In the genomic region with DNA sequence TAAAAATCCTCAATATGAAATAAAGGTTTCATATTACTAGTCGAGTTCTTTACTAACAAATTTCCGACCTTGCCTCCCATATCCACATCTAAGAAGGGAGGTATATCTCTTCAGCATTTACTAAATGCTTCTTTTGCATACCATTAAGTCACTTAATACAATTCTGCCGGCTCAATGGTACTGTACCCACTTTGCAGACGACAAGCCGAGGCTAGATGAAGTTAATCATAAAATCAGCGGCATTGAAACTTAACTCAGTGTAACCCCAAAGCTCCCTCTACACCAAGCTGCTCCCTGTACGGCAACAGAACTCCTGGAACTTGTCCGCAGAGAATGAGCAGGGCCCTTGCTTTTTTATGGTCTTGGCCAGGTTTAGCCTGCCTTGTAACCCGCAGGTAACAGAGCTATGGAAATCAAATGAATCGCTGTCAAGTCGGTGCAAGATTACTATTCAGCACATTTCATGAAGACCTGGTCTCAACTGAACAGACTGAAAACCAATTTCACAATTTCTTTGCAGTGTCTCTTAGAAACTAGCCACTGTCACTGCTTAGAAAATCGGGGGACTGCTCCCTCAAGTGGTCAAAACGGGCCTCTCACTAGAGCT, we compare ENCODE assay signal across 1 cellular context.
TF ChIP-seq lines count a peak whose summit lies in the region.

No MANE protein-coding gene starts in this region.

TF ChIP-seq in K562, 482 proteins besides CTCF, POLR2A, EP300 and RAD21 (continued from another document and continues in another):
- no peak for TF ChIP-seq SMAD3 (CRISPR knock-in tag; conservative IDR thresholded peaks at IDR 0.05)
- TF ChIP-seq ZC3H11A (IDR thresholded peaks at IDR 0.05; ENCODE audit: low read depth, low read length) = 0 out of 2 replicates have a peak, but pooled peaks have one; percentile 88
- TF ChIP-seq CC2D1A (IDR thresholded peaks at IDR 0.05) = no peak; the same call in 1 of the 2 replicates
- TF ChIP-seq ZNF197 (CRISPR knock-in tag; IDR thresholded peaks at IDR 0.05; ENCODE audit: low read depth) = no peak; the same call in 1 of the 2 replicates
- no peak for TF ChIP-seq PTTG1 (tag; IDR thresholded peaks at IDR 0.05; ENCODE audit: low read depth)
- no peak for TF ChIP-seq BHLHE40 (IDR thresholded peaks at IDR 0.05; ENCODE audit: low read length)
- no peak for TF ChIP-seq ZFPM2 (CRISPR knock-in tag; IDR thresholded peaks at IDR 0.05)
- no peak for TF ChIP-seq ZNF76 (CRISPR knock-in tag; IDR thresholded peaks at IDR 0.05; ENCODE audit: borderline replicate concordance)
- no peak for TF ChIP-seq SRF (CRISPR knock-in tag; IDR thresholded peaks at IDR 0.05)
- TF ChIP-seq ZKSCAN8 (CRISPR knock-in tag; IDR thresholded peaks at IDR 0.05) = no peak
- TF ChIP-seq SREBF2 (CRISPR knock-in tag; IDR thresholded peaks at IDR 0.05) = no peak
- TF ChIP-seq MEF2A (IDR thresholded peaks at IDR 0.05; ENCODE audit: control insufficient read depth, low read depth, low read length) = no peak
- TF ChIP-seq POLR2B (IDR thresholded peaks at IDR 0.05; ENCODE audit: low read depth, partially characterized antibody) = no peak
- no peak for TF ChIP-seq KHSRP (IDR thresholded peaks at IDR 0.05)
- no peak for TF ChIP-seq L3MBTL2 (IDR thresholded peaks at IDR 0.05)
- TF ChIP-seq TAF1 (IDR thresholded peaks at IDR 0.05; ENCODE audit: control insufficient read depth, extremely low read depth, insufficient read depth, low read length, severe bottlenecking) = no peak
- no peak for TF ChIP-seq THAP7 (CRISPR knock-in tag; IDR thresholded peaks at IDR 0.05)
- TF ChIP-seq FOXA1 (IDR thresholded peaks at IDR 0.05; ENCODE audit: borderline replicate concordance) = no peak
- TF ChIP-seq DACH1 (IDR thresholded peaks at IDR 0.05; ENCODE audit: partially characterized antibody) = no peak
- TF ChIP-seq ZNF12 (CRISPR knock-in tag; IDR thresholded peaks at IDR 0.05) = no peak
- TF ChIP-seq MEIS2 (IDR thresholded peaks at IDR 0.05; ENCODE audit: partially characterized antibody) = no peak
- no peak for TF ChIP-seq ZNF217 (CRISPR knock-in tag; IDR thresholded peaks at IDR 0.05)
- no peak for TF ChIP-seq PRPF4 (IDR thresholded peaks at IDR 0.05; ENCODE audit: insufficient read depth, low read depth, low read length, poor library complexity, severe bottlenecking)
- no peak for TF ChIP-seq IRF2 (CRISPR knock-in tag; IDR thresholded peaks at IDR 0.05)
- TF ChIP-seq TEAD1 (CRISPR knock-in tag; IDR thresholded peaks at IDR 0.05) = no peak; a peak in 1 of 4 replicates
- no peak for TF ChIP-seq PCBP2 (IDR thresholded peaks at IDR 0.05; ENCODE audit: low read depth, low read length, poor library complexity, severe bottlenecking)
- no peak for TF ChIP-seq ZNF23 (CRISPR knock-in tag; IDR thresholded peaks at IDR 0.05)
- TF ChIP-seq STAT5B (CRISPR knock-in tag; IDR thresholded peaks at IDR 0.05) = no peak
- TF ChIP-seq, protein P1, sequence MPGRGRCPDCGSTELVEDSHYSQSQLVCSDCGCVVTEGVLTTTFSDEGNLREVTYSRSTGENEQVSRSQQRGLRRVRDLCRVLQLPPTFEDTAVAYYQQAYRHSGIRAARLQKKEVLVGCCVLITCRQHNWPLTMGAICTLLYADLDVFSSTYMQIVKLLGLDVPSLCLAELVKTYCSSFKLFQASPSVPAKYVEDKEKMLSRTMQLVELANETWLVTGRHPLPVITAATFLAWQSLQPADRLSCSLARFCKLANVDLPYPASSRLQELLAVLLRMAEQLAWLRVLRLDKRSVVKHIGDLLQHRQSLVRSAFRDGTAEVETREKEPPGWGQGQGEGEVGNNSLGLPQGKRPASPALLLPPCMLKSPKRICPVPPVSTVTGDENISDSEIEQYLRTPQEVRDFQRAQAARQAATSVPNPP (IDR thresholded peaks at IDR 0.05; ENCODE audit: borderline replicate concordance, insufficient read depth, insufficient read length) = no peak
- no peak for TF ChIP-seq ZNF445 (CRISPR knock-in tag; IDR thresholded peaks at IDR 0.05; ENCODE audit: low read depth)
- TF ChIP-seq TFE3 (CRISPR knock-in tag; IDR thresholded peaks at IDR 0.05) = no peak
- no peak for TF ChIP-seq CBX1 (IDR thresholded peaks at IDR 0.05; ENCODE audit: low read depth)
- TF ChIP-seq U2AF2 (optimal IDR thresholded peaks at IDR 0.05; ENCODE audit: low read depth, low read length) = no peak
- no peak for TF ChIP-seq FOSL1 (tag; conservative IDR thresholded peaks at IDR 0.05)
- TF ChIP-seq NRF1 (conservative IDR thresholded peaks at IDR 0.05 in 1 of 2, IDR thresholded peaks at IDR 0.05 in 1 of 2) = no peak
- no peak for TF ChIP-seq CREB3 (tag; conservative IDR thresholded peaks at IDR 0.05; ENCODE audit: low read depth)
- no peak for TF ChIP-seq ZNF232 (CRISPR knock-in tag; IDR thresholded peaks at IDR 0.05)
- no peak for TF ChIP-seq PTRF (tag; IDR thresholded peaks at IDR 0.05)
- TF ChIP-seq ZNF134 (CRISPR knock-in tag; conservative IDR thresholded peaks at IDR 0.05) = no peak
- no peak for TF ChIP-seq ZBTB8A (IDR thresholded peaks at IDR 0.05; ENCODE audit: partially characterized antibody)
- TF ChIP-seq, protein P2, sequence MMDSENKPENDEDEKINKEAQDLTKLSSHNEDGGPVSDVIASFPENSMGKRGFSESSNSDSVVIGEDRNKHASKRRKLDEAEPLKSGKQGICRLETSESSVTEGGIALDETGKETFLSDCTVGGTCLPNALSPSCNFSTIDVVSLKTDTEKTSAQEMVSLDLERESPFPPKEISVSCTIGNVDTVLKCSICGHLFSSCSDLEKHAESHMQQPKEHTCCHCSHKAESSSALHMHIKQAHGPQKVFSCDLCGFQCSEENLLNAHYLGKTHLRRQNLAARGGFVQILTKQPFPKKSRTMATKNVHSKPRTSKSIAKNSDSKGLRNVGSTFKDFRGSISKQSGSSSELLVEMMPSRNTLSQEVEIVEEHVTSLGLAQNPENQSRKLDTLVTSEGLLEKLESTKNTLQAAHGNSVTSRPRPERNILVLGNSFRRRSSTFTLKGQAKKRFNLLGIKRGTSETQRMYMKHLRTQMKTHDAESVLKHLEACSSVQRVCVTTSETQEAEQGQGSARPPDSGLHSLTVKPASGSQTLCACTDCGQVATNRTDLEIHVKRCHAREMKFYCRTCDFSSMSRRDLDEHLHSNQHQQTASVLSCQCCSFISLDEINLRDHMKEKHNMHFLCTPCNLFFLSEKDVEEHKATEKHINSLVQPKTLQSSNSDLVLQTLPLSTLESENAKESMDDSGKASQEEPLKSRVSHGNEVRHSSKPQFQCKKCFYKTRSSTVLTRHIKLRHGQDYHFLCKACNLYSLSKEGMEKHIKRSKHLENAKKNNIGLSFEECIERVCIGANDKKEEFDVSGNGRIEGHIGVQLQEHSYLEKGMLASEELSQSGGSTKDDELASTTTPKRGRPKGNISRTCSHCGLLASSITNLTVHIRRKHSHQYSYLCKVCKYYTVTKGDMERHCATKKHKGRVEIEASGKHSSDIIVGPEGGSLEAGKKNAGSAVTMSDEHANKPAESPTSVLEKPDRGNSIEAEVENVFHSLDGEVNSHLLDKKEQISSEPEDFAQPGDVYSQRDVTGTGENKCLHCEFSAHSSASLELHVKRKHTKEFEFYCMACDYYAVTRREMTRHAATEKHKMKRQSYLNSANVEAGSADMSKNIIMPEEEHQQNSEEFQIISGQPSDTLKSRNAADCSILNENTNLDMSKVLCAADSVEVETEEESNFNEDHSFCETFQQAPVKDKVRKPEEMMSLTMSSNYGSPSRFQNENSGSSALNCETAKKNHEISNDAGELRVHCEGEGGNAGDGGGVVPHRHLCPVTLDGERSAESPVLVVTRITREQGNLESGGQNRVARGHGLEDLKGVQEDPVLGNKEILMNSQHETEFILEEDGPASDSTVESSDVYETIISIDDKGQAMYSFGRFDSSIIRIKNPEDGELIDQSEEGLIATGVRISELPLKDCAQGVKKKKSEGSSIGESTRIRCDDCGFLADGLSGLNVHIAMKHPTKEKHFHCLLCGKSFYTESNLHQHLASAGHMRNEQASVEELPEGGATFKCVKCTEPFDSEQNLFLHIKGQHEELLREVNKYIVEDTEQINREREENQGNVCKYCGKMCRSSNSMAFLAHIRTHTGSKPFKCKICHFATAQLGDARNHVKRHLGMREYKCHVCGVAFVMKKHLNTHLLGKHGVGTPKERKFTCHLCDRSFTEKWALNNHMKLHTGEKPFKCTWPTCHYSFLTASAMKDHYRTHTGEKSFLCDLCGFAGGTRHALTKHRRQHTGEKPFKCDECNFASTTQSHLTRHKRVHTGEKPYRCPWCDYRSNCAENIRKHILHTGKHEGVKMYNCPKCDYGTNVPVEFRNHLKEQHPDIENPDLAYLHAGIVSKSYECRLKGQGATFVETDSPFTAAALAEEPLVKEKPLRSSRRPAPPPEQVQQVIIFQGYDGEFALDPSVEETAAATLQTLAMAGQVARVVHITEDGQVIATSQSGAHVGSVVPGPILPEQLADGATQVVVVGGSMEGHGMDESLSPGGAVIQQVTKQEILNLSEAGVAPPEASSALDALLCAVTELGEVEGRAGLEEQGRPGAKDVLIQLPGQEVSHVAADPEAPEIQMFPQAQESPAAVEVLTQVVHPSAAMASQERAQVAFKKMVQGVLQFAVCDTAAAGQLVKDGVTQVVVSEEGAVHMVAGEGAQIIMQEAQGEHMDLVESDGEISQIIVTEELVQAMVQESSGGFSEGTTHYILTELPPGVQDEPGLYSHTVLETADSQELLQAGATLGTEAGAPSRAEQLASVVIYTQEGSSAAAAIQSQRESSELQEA (IDR thresholded peaks at IDR 0.05; ENCODE audit: low read depth) = no peak
- TF ChIP-seq MYBL2 (IDR thresholded peaks at IDR 0.05; ENCODE audit: low read depth) = no peak
- no peak for TF ChIP-seq MYBL2 (CRISPR knock-in tag; IDR thresholded peaks at IDR 0.05; ENCODE audit: borderline replicate concordance)
- TF ChIP-seq ZC3H8 (IDR thresholded peaks at IDR 0.05) = no peak
- TF ChIP-seq, protein P3, sequence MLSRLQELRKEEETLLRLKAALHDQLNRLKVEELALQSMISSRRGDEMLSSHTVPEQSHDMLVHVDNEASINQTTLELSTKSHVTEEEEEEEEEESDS (CRISPR knock-in tag; IDR thresholded peaks at IDR 0.05) = no peak
- no peak for TF ChIP-seq ZFP30 (CRISPR knock-in tag; IDR thresholded peaks at IDR 0.05; ENCODE audit: borderline replicate concordance)
- no peak for TF ChIP-seq CHD4 (IDR thresholded peaks at IDR 0.05; ENCODE audit: insufficient read depth, insufficient replicate concordance, low read depth, low read length, poor library complexity, severe bottlenecking)
- no peak for TF ChIP-seq EP400 (IDR thresholded peaks at IDR 0.05)
- no peak for TF ChIP-seq FIP1L1 (IDR thresholded peaks at IDR 0.05; ENCODE audit: low read depth, low read length, poor library complexity, severe bottlenecking)
- TF ChIP-seq NFE2 (IDR thresholded peaks at IDR 0.05; ENCODE audit: low read depth) = peak; percentile 43
- TF ChIP-seq NONO (IDR thresholded peaks at IDR 0.05; ENCODE audit: low read depth in 2 of 2, low read length in 1 of 2) = no peak
- 0 out of 4 replicates have a peak, but pooled peaks of 1 of the 2 experiments have one; percentile 2 for TF ChIP-seq FOXK2 (conservative IDR thresholded peaks at IDR 0.05 in 1 of 2, IDR thresholded peaks at IDR 0.05 in 1 of 2; ENCODE audit: low read depth in 2 of 2)
- peak; percentile 70; the same call in 1 of the 2 replicates for TF ChIP-seq DPF2 (IDR thresholded peaks at IDR 0.05)
- no peak for TF ChIP-seq ZNF280A (IDR thresholded peaks at IDR 0.05; ENCODE audit: low read depth, partially characterized antibody)
- no peak for TF ChIP-seq ZNF41 (CRISPR knock-in tag; conservative IDR thresholded peaks at IDR 0.05)
- TF ChIP-seq MED1 (CRISPR knock-in tag; IDR thresholded peaks at IDR 0.05; ENCODE audit: borderline replicate concordance) = no peak
- no peak for TF ChIP-seq ZNF347 (CRISPR knock-in tag; IDR thresholded peaks at IDR 0.05; ENCODE audit: low read depth)
- no peak for TF ChIP-seq SETDB1 (IDR thresholded peaks at IDR 0.05; ENCODE audit: low read length)
- peak; percentile 16 to 56; a peak in 2 of 4 replicates for TF ChIP-seq KDM1A (IDR thresholded peaks at IDR 0.05)
- TF ChIP-seq ZNF408 (CRISPR knock-in tag; IDR thresholded peaks at IDR 0.05; ENCODE audit: low read depth) = no peak
- TF ChIP-seq NFXL1 (CRISPR knock-in tag; IDR thresholded peaks at IDR 0.05) = no peak
- no peak for TF ChIP-seq ZFP36 (IDR thresholded peaks at IDR 0.05; ENCODE audit: low read depth, low read length, partially characterized antibody)
- TF ChIP-seq CTBP1 (IDR thresholded peaks at IDR 0.05; ENCODE audit: borderline replicate concordance) = no peak
- no peak for TF ChIP-seq ZFP1 (CRISPR knock-in tag; IDR thresholded peaks at IDR 0.05)
- TF ChIP-seq POLR3G (IDR thresholded peaks at IDR 0.05; ENCODE audit: extremely low read depth, insufficient read length, insufficient replicate concordance) = no peak
